Comparison of ENCODE assay signal across 10 cellular contexts in genomic region chr21:26800455-26801454, GRCh38. TPM values are rescaled to one million over a fixed set of nuclear protein-coding genes. Genes with fewer than 3 reads are reported as not detected.
A peak's percentile ranks its signal among the peaks of the same experiment; 100 is the strongest.
DNase-seq lines count a peak whose midpoint lies in the region; ATAC-seq and TF ChIP-seq lines count a peak whose summit lies in the region.
"Had no signal": no experiment of that assay in that cellular context is flagged by ENCODE, and none has a peak within 500 bp of the region (broad histone marks: within the 10 kb centered on the region; RNA-seq: fewer than 3 reads in every experiment).

No MANE protein-coding gene starts in this region.

- H3K9me3 ChIP-seq in KOPT-K1 (ENCODE audit: insufficient read depth, low read length, poor library complexity, severe bottlenecking) (peaks cover 8% of the 10 kb centered on the region), esophagus (ENCODE audit: control insufficient read depth in 2 of 2, insufficient read depth in 1 of 2, low read depth in 1 of 2, low read length in 1 of 2) (no peaks in the 10 kb centered on the region), mucosa of rectum (ENCODE audit: control insufficient read depth in 2 of 2, low read length in 2 of 2) (peaks cover 0 to 2% of the 10 kb centered on the region in 2 donors), thyroid gland (no peaks in the 10 kb centered on the region)

- peak in 1 of 2 donors; percentile 9 for DNase-seq in thyroid gland
- no peak for DNase-seq in GF-D8 (lab: John Stamatoyannopoulos, UW)
- DNase-seq in islet precursor cell, result no peak
- DNase-seq: MM.1S, nucleus accumbens had no signal

- H3K27me3 ChIP-seq in esophagus (ENCODE audit: control insufficient read depth in 1 of 2, insufficient read depth in 2 of 2, low read length in 2 of 2), result no peaks in the 10 kb centered on the region
- no peaks in the 10 kb centered on the region for H3K27me3 ChIP-seq in mucosa of rectum (ENCODE audit: control insufficient read depth in 2 of 2, insufficient read depth in 2 of 2, low read length in 2 of 2)
- no peaks in the 10 kb centered on the region for H3K27me3 ChIP-seq in thyroid gland

- TF ChIP-seq CTCF in thyroid gland (IDR thresholded peaks at IDR 0.05), result no peak

- no peak for TF ChIP-seq POLR2A in thyroid gland (IDR thresholded peaks at IDR 0.05)

- H3K9ac ChIP-seq in mucosa of rectum (ENCODE audit: low read depth in 1 of 2, low read length in 2 of 2), result peak overlapping the region in 1 of 2 donors; percentile 24

- H3K4me3 ChIP-seq in esophagus (ENCODE audit: low read depth in 1 of 2, low read length in 2 of 2), result no peak overlapping the region
- no peak overlapping the region for H3K4me3 ChIP-seq in mucosa of rectum (ENCODE audit: low read length in 2 of 2)
- no peak overlapping the region for H3K4me3 ChIP-seq in thyroid gland (replicated peaks in 1 of 3)

- H3K4me1 ChIP-seq in esophagus (ENCODE audit: control insufficient read depth in 2 of 2, insufficient read depth in 2 of 2, low read length in 1 of 2), result no peaks in the 10 kb centered on the region
- H3K4me1 ChIP-seq in mucosa of rectum (ENCODE audit: control insufficient read depth in 2 of 2, insufficient read depth in 2 of 2, low read length in 2 of 2), result no peaks in the 10 kb centered on the region
- H3K4me1 ChIP-seq in thyroid gland, result peaks cover 3 to 8% of the 10 kb centered on the region in 2 donors

- H3K27ac ChIP-seq in KOPT-K1 (ENCODE audit: low read depth, low read length, poor library complexity, severe bottlenecking) (peak overlapping the region; percentile 90), esophagus (ENCODE audit: low read depth in 2 of 2, low read length in 1 of 2) (peak overlapping the region; percentile 49 to 63), mucosa of rectum (ENCODE audit: low read depth in 2 of 2, low read length in 2 of 2) (peak overlapping the region; percentile 67 to 74), thyroid gland (peak overlapping the region; percentile 45 to 71 (median 58))

- H3K36me3 ChIP-seq in KOPT-K1 (ENCODE audit: insufficient read depth, low read length) (no peaks in the 10 kb centered on the region), esophagus (ENCODE audit: control insufficient read depth in 2 of 2, insufficient read depth in 2 of 2, low read length in 1 of 2) (no peaks in the 10 kb centered on the region), mucosa of rectum (ENCODE audit: control insufficient read depth in 2 of 2, insufficient read depth in 2 of 2, low read length in 2 of 2) (no peaks in the 10 kb centered on the region), thyroid gland (no peaks in the 10 kb centered on the region)

- WGBS in esophagus, 2 donors, result 64 to 67% methylated on average over 11 of the region's 11 CpGs
- 39 to 42% methylated on average over 11 of the region's 11 CpGs for WGBS in thyroid gland, 2 donors

- intact Hi-C loops in thyroid gland (cut with DNase I), result no loop called here

- ATAC-seq in HG03139 (IDR thresholded peaks at IDR 0.05; ENCODE audit: unreplicated experiment), result no peak
- ATAC-seq in HG03095 (IDR thresholded peaks at IDR 0.05; ENCODE audit: unreplicated experiment), result no peak

RNA-seq across cellular contexts. Expression of gene ADAMTS1, which starts 44.5 kb away (rescaled TPM):
- polyA plus RNA-seq in esophagus, result 10 to 100 TPM in 1 of 2 donors, 1 to 10 TPM in 1; 5.2 to 10.2 TPM
- 10 to 100 TPM; 43.4 to 86.5 (median 56.3) TPM for total RNA-seq in thyroid gland
